2 cellular contexts compared by ENCODE assay signal in the genomic region with DNA sequence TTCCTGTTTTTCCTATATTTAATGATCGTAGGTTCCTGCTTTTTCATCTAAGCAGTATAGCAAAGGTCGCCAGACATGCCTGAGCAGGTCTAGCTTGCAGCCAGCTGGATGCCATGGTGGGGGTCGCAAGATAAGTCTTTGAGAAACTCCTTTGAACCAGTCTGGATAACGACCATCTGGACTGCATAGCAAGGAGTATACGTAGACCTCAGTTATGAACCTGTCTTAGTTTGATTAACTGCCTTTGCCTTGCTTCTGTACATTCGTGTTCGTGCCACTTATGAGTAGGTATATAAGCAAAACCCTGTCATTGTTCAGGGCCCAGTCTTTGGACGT.
TF ChIP-seq lines count a peak whose summit lies in the region.

No MANE protein-coding gene starts in this region.

TF ChIP-seq in SK-N-SH treated with all-trans-retinoic acid at 6 μM for 48 hours, 23 proteins besides CTCF, POLR2A, EP300 and RAD21:
- TF ChIP-seq, protein P1, sequence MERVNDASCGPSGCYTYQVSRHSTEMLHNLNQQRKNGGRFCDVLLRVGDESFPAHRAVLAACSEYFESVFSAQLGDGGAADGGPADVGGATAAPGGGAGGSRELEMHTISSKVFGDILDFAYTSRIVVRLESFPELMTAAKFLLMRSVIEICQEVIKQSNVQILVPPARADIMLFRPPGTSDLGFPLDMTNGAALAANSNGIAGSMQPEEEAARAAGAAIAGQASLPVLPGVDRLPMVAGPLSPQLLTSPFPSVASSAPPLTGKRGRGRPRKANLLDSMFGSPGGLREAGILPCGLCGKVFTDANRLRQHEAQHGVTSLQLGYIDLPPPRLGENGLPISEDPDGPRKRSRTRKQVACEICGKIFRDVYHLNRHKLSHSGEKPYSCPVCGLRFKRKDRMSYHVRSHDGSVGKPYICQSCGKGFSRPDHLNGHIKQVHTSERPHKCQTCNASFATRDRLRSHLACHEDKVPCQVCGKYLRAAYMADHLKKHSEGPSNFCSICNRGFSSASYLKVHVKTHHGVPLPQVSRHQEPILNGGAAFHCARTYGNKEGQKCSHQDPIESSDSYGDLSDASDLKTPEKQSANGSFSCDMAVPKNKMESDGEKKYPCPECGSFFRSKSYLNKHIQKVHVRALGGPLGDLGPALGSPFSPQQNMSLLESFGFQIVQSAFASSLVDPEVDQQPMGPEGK (CRISPR knock-in tag; IDR thresholded peaks at IDR 0.05; ENCODE audit: borderline replicate concordance), result no peak
- 0 out of 2 replicates have a peak, but pooled peaks have one; percentile 2 for TF ChIP-seq TCF4 (CRISPR knock-in tag; IDR thresholded peaks at IDR 0.05; ENCODE audit: borderline replicate concordance)

TF ChIP-seq in SK-N-SH, 30 proteins besides CTCF, POLR2A, EP300 and RAD21 (continued from another document):
- TF ChIP-seq FOXJ3 (CRISPR knock-in tag; IDR thresholded peaks at IDR 0.05), result no peak
- no peak for TF ChIP-seq MAX (IDR thresholded peaks at IDR 0.05; ENCODE audit: low read depth)
- TF ChIP-seq JUND (IDR thresholded peaks at IDR 0.05), result no peak
- no peak for TF ChIP-seq EZH2phosphoT487 (IDR thresholded peaks at IDR 0.05; ENCODE audit: borderline replicate concordance, low read depth)
